10 cellular contexts compared by ENCODE assay signal in genomic region chrX:111568356-111568755, GRCh38. TPM values are rescaled to one million over a fixed set of nuclear protein-coding genes. Genes with fewer than 3 reads are reported as not detected.
DNase-seq lines count a peak whose midpoint lies in the region; ATAC-seq and TF ChIP-seq lines count a peak whose summit lies in the region.
"Had no signal": no experiment of that assay in that cellular context is flagged by ENCODE, and none has a peak within 500 bp of the region (broad histone marks: within the 10 kb centered on the region; RNA-seq: fewer than 3 reads in every experiment).

No MANE protein-coding gene starts in this region.

- H3K27ac Mint-ChIP-seq in stimulated activated effector memory CD8-positive, alpha-beta T cell treated with anti-CD3 and anti-CD28 coated beads, Interleukin-12 subunit alpha, Interleukin-12 subunit beta, amount 100 ng/mL, for 72 hours: no peak overlapping the region
- H3K27ac Mint-ChIP-seq in naive thymus-derived CD4-positive, alpha-beta T cell: no peak overlapping the region
- H3K27ac Mint-ChIP-seq in activated T-cell treated with anti-CD3 and anti-CD28 coated beads, Interleukin-2, amount 50 U/mL, for 72 hours: no peak overlapping the region

- H3K27ac ChIP-seq in 22Rv1 (no peak overlapping the region), PC-9 (no peak overlapping the region)
- H3K27ac ChIP-seq in naive thymus-derived CD4-positive, alpha-beta T cell (ENCODE audit: low read depth, low read length): no peak overlapping the region

- H3K4me3 Mint-ChIP-seq in stimulated activated effector memory CD8-positive, alpha-beta T cell treated with anti-CD3 and anti-CD28 coated beads, Interleukin-12 subunit alpha, Interleukin-12 subunit beta, amount 100 ng/mL, for 72 hours: no peak overlapping the region
- no peak overlapping the region for H3K4me3 Mint-ChIP-seq in naive thymus-derived CD4-positive, alpha-beta T cell
- no peak overlapping the region for H3K4me3 Mint-ChIP-seq in activated T-cell treated with anti-CD3 and anti-CD28 coated beads, Interleukin-2, amount 50 U/mL, for 72 hours

- TF ChIP-seq CTCF in 22Rv1 (IDR thresholded peaks at IDR 0.05) (peak; percentile 63), GM12865 (IDR thresholded peaks at IDR 0.05; ENCODE audit: insufficient read depth, low read depth, low read length, missing control alignments) (peak; percentile 14), PC-9 (conservative IDR thresholded peaks at IDR 0.05) (peak; percentile 61; the same call in 1 of the 2 replicates), fibroblast of the aortic adventitia (IDR thresholded peaks at IDR 0.05; ENCODE audit: insufficient read depth, low read length) (peak; percentile 49)

- no peaks in the 10 kb centered on the region for H3K9me3 ChIP-seq in PC-9 (ENCODE audit: insufficient read depth, low read depth)
- no peaks in the 10 kb centered on the region for H3K9me3 ChIP-seq in naive thymus-derived CD4-positive, alpha-beta T cell (ENCODE audit: control insufficient read depth in 2 of 3, low read length in 3 of 3)

- no peaks in the 10 kb centered on the region for H3K4me1 Mint-ChIP-seq in stimulated activated effector memory CD8-positive, alpha-beta T cell treated with anti-CD3 and anti-CD28 coated beads, Interleukin-12 subunit alpha, Interleukin-12 subunit beta, amount 100 ng/mL, for 72 hours
- no peaks in the 10 kb centered on the region for H3K4me1 Mint-ChIP-seq in naive thymus-derived CD4-positive, alpha-beta T cell
- no peaks in the 10 kb centered on the region for H3K4me1 Mint-ChIP-seq in activated T-cell treated with anti-CD3 and anti-CD28 coated beads, Interleukin-2, amount 50 U/mL, for 72 hours (ENCODE audit: low read depth)

- ATAC-seq in stimulated activated effector memory CD8-positive, alpha-beta T cell treated with anti-CD3 and anti-CD28 coated beads, Interleukin-12 subunit alpha, Interleukin-12 subunit beta, amount 100 ng/mL, for 72 hours: no peak
- ATAC-seq in naive thymus-derived CD4-positive, alpha-beta T cell: no peak
- ATAC-seq in activated T-cell treated with anti-CD3 and anti-CD28 coated beads, Interleukin-2, amount 50 U/mL, for 72 hours (replicated peaks in 1 of 2): no peak

- H3K27me3 Mint-ChIP-seq in naive thymus-derived CD4-positive, alpha-beta T cell: peaks cover 0 to 5% (median 0%) of the 10 kb centered on the region in 5 donors
- H3K27me3 Mint-ChIP-seq in activated T-cell treated with anti-CD3 and anti-CD28 coated beads, Interleukin-2, amount 50 U/mL, for 72 hours (ENCODE audit: low read depth): peaks cover 42% of the 10 kb centered on the region

- H3K4me2 ChIP-seq in PC-9: no peak overlapping the region

- H3K9me3 Mint-ChIP-seq in stimulated activated effector memory CD8-positive, alpha-beta T cell treated with anti-CD3 and anti-CD28 coated beads, Interleukin-12 subunit alpha, Interleukin-12 subunit beta, amount 100 ng/mL, for 72 hours: no peaks in the 10 kb centered on the region
- peaks cover 0 to 3% (median 0%) of the 10 kb centered on the region in 11 donors for H3K9me3 Mint-ChIP-seq in naive thymus-derived CD4-positive, alpha-beta T cell
- no peaks in the 10 kb centered on the region for H3K9me3 Mint-ChIP-seq in activated T-cell treated with anti-CD3 and anti-CD28 coated beads, Interleukin-2, amount 50 U/mL, for 72 hours

- H3K36me3 Mint-ChIP-seq in stimulated activated effector memory CD8-positive, alpha-beta T cell treated with anti-CD3 and anti-CD28 coated beads, Interleukin-12 subunit alpha, Interleukin-12 subunit beta, amount 100 ng/mL, for 72 hours: no peaks in the 10 kb centered on the region
- H3K36me3 Mint-ChIP-seq in naive thymus-derived CD4-positive, alpha-beta T cell: no peaks in the 10 kb centered on the region
- H3K36me3 Mint-ChIP-seq in activated T-cell treated with anti-CD3 and anti-CD28 coated beads, Interleukin-2, amount 50 U/mL, for 72 hours (ENCODE audit: insufficient read depth in 2 of 2): no peaks in the 10 kb centered on the region

- H3K4me3 ChIP-seq in GM12865 (ENCODE audit: low read depth, low read length) (no peak overlapping the region), PC-9 (no peak overlapping the region), fibroblast of the aortic adventitia (ENCODE audit: low read depth, low read length) (no peak overlapping the region)
- no peak overlapping the region for H3K4me3 ChIP-seq in naive thymus-derived CD4-positive, alpha-beta T cell (ENCODE audit: low read length)
- H3K4me3 ChIP-seq: lung had no signal

- H2AFZ ChIP-seq in PC-9: no peak overlapping the region

- H3F3A ChIP-seq in PC-9 (ENCODE audit: insufficient read depth, low read depth): no peaks in the 10 kb centered on the region

- H3K36me3 ChIP-seq in PC-9 (ENCODE audit: low read depth): no peaks in the 10 kb centered on the region
- H3K36me3 ChIP-seq in naive thymus-derived CD4-positive, alpha-beta T cell (ENCODE audit: control insufficient read depth in 2 of 3, insufficient read depth in 3 of 3, low read length in 3 of 3): no peaks in the 10 kb centered on the region

- POLR2A ChIA-PET in PC-9 (lab: Charles Lee; ENCODE audit: unreplicated experiment): no interaction called here
- POLR2A ChIA-PET in naive thymus-derived CD4-positive, alpha-beta T cell (lab: Charles Lee): no interaction called here

- intact Hi-C loops in PC-9 (cut with micrococcal nuclease; ENCODE audit: unreplicated experiment): no loop called here
- intact Hi-C loops in naive thymus-derived CD4-positive, alpha-beta T cell (cut with micrococcal nuclease): no loop called here

- H3K79me2 ChIP-seq in PC-9 (ENCODE audit: low read depth): no peaks in the 10 kb centered on the region

- no TSS peak for BruUV-seq in PC-9 (replicated peaks; lab: Mats Ljungman, UMichigan)

- no peaks in the 10 kb centered on the region for H3K9me2 ChIP-seq in PC-9 (ENCODE audit: insufficient read depth)

- CTCF ChIA-PET in PC-9 (lab: Charles Lee): no interaction called here
- CTCF ChIA-PET in naive thymus-derived CD4-positive, alpha-beta T cell (lab: Charles Lee): no interaction called here

- no peaks in the 10 kb centered on the region; the same call in 1 of the 2 replicates for H4K20me1 ChIP-seq in PC-9 (ENCODE audit: insufficient read depth)

- DNase-seq in GM12865 (ENCODE audit: low read depth): no peak
- DNase-seq in PC-9: no peak
- peak; percentile 1 for DNase-seq in fibroblast of the aortic adventitia (ENCODE audit: low read depth)
- no peak for DNase-seq in stimulated activated effector memory CD8-positive, alpha-beta T cell treated with anti-CD3 and anti-CD28 coated beads, Interleukin-12 subunit alpha, Interleukin-12 subunit beta, amount 100 ng/mL, for 72 hours (ENCODE audit: low spot score in 2 of 2)
- no peak for DNase-seq in naive thymus-derived CD4-positive, alpha-beta T cell
- DNase-seq in activated T-cell treated with anti-CD3 and anti-CD28 coated beads, Interleukin-2, amount 50 U/mL, for 72 hours: no peak
- no peak for DNase-seq in medulla oblongata (ENCODE audit: extremely low spot score)
- DNase-seq: activated CD4-positive, alpha-beta T cell treated with anti-CD3 and anti-CD28 coated beads for 1 hour had no signal

- no peaks in the 10 kb centered on the region for H3K4me1 ChIP-seq in PC-9 (replicated peaks; ENCODE audit: insufficient read depth)
- H3K4me1 ChIP-seq in naive thymus-derived CD4-positive, alpha-beta T cell (ENCODE audit: control insufficient read depth in 2 of 2, insufficient read depth in 2 of 2, low read length in 2 of 2): no peaks in the 10 kb centered on the region

- H3K27me3 ChIP-seq in PC-9 (ENCODE audit: insufficient read depth, low read depth): no peaks in the 10 kb centered on the region; the same call in 1 of the 2 replicates
- no peaks in the 10 kb centered on the region for H3K27me3 ChIP-seq in naive thymus-derived CD4-positive, alpha-beta T cell (ENCODE audit: control insufficient read depth in 2 of 2, insufficient read depth in 2 of 2, low read length in 2 of 2)

RNA-seq across cellular contexts. Expression of gene SERTM2, which starts 56.9 kb away (rescaled TPM):
- not detected in 2 replicates for total RNA-seq in PC-9 (2021)
- total RNA-seq in fibroblast of the aortic adventitia (ENCODE audit: low replicate concordance): not detected in 2 replicates
- not detected for total RNA-seq in naive thymus-derived CD4-positive, alpha-beta T cell
- not detected for polyA plus RNA-seq in naive thymus-derived CD4-positive, alpha-beta T cell
- under 1 TPM in 1 of 2 donors, not detected in 1; 0.05 TPM for total RNA-seq in activated T-cell treated with anti-CD3 and anti-CD28 coated beads, Interleukin-2, amount 50 U/mL, for 72 hours
- total RNA-seq: lung had no signal
